14 cellular contexts compared by ENCODE assay signal in the genomic region with DNA sequence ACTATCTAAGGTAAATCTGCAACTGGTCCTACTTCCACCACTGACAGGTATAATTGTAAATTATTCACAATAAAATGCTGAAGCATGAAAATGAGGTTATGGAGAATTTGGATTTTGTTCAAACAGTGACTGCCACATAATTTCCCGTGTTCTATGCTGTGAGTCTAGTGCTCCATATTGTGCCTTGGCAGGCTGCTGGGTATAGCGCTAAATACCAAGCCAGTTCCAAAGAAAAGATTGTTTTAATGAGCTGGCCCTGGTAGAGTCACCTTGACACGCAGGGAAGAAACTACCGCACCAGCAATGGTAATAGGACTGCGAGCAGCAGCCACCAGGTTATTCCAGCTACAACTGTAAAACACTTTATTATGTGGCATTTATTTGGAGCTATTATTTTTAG.
"Had no signal": no experiment of that assay in that cellular context is flagged by ENCODE, and none has a peak within 500 bp of the region (broad histone marks: within the 10 kb centered on the region; RNA-seq: fewer than 3 reads in every experiment).

No MANE protein-coding gene starts in this region.

- DNase-seq: activated CD4-positive, alpha-beta memory T cell treated with anti-CD3 and anti-CD28 coated beads for 36 hours; activated CD4-positive, alpha-beta T cell treated with anti-CD3 and anti-CD28 coated beads for 1 hour; activated CD8-positive, alpha-beta memory T cell treated with anti-CD3 and anti-CD28 coated beads, Interleukin-2, amount 10 ng/mL, durations not matched to agents 7 days and 5 days; activated naive CD4-positive, alpha-beta T cell treated with anti-CD3 and anti-CD28 coated beads, Interleukin-2, amount 10 ng/mL, durations not matched to agents 7 days and 5 days; activated T-cell treated with anti-CD3 and anti-CD28 coated beads, Interleukin-2, amount 50 U/mL, for 1 hour; heart right ventricle; left cardiac atrium; mammary epithelial cell; ovary; stimulated activated CD4-positive, alpha-beta T cell treated with anti-CD3 and anti-CD28 coated beads, Interleukin-12 subunit alpha, Interleukin-12 subunit beta, amount 100 ng/mL, for 4 hours; T-helper 9 cell; upper lobe of right lung had no signal

- H3K27me3 ChIP-seq: heart right ventricle, ovary, upper lobe of right lung had no signal

- H3K9me3 ChIP-seq: heart right ventricle, ovary, thoracic aorta, upper lobe of right lung had no signal

- H3K36me3 ChIP-seq: ovary had no signal

- H3K4me3 ChIP-seq: heart right ventricle, ovary, thoracic aorta, upper lobe of right lung had no signal

- ATAC-seq: activated CD8-positive, alpha-beta memory T cell treated with anti-CD3 and anti-CD28 coated beads, Interleukin-2, amount 10 ng/mL, durations not matched to agents 7 days and 5 days; left cardiac atrium; stimulated activated effector memory CD8-positive, alpha-beta T cell treated with anti-CD3 and anti-CD28 coated beads, Interleukin-12 subunit alpha, Interleukin-12 subunit beta, amount 100 ng/mL, for 72 hours; upper lobe of right lung had no signal

- H3K27ac ChIP-seq: heart right ventricle, ovary, thoracic aorta, upper lobe of right lung had no signal
